Comparison of ENCODE assay signal across 2 cellular contexts in the genomic region with DNA sequence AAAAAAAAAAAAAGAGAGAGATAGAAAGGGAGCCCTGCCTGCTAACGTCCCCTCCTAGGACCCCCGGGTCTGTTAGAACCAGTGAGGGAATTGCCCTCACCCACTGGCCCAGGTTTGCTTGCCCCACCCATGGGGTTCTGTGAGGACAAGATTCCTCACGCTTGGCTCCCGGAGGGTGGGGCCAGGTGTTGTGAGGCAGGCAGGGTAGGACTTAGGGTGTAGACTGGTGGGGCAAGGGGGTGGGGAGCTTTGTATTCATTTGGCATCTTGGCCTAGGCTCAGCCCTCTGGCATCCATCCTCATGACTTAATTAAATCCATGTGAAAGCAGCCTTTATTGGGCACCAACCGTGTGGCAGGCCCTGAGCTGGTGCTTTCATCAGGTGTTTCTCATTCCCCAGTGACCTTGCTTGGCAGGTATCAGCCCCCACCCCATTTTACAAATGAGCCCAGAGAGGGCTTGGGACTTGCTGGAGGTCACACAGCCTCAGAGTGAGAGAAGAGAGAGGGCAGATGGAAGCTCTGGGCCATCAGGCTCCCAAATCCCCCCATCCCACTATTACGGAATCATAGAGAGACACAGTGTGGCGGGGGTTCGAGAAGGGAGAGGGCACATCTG.
TF ChIP-seq lines count a peak whose summit lies in the region.

No MANE protein-coding gene starts in this region.

TF ChIP-seq in H1, 55 proteins besides CTCF, POLR2A, EP300 and RAD21:
- no peak for TF ChIP-seq SIN3A (conservative IDR thresholded peaks at IDR 0.05 in 1 of 2, IDR thresholded peaks at IDR 0.05 in 1 of 2; ENCODE audit: low read depth in 1 of 2, low read length in 2 of 2)
- no peak for TF ChIP-seq SRF (IDR thresholded peaks at IDR 0.05; ENCODE audit: low read depth, low read length)
- TF ChIP-seq KDM1A (IDR thresholded peaks at IDR 0.05; ENCODE audit: borderline replicate concordance, low read length), result peak; percentile 25; the same call in 1 of the 2 replicates
- no peak for TF ChIP-seq CEBPB (IDR thresholded peaks at IDR 0.05; ENCODE audit: low read depth, low read length)
- no peak for TF ChIP-seq CTBP2 (IDR thresholded peaks at IDR 0.05; ENCODE audit: borderline replicate concordance, insufficient read depth, insufficient read length, low read length)
- TF ChIP-seq ASH2L (IDR thresholded peaks at IDR 0.05; ENCODE audit: low read length), result no peak

TF ChIP-seq in HepG2, 621 proteins besides CTCF, POLR2A, EP300 and RAD21:
- TF ChIP-seq ZNF839 (CRISPR knock-in tag; IDR thresholded peaks at IDR 0.05; ENCODE audit: borderline replicate concordance) (no peak), GATAD2A (CRISPR knock-in tag; IDR thresholded peaks at IDR 0.05) (no peak), ZNF24 (IDR thresholded peaks at IDR 0.05) (no peak), ZNF768 (CRISPR knock-in tag; IDR thresholded peaks at IDR 0.05) (peak; percentile 91), ZFYVE20 (CRISPR knock-in tag; IDR thresholded peaks at IDR 0.05; ENCODE audit: borderline replicate concordance, low read depth) (no peak), ZNF562 (CRISPR knock-in tag; IDR thresholded peaks at IDR 0.05; ENCODE audit: borderline replicate concordance) (no peak), RXRA (CRISPR knock-in tag; IDR thresholded peaks at IDR 0.05) (no peak), NFE2 (CRISPR knock-in tag; IDR thresholded peaks at IDR 0.05) (no peak)
- TF ChIP-seq, protein P1, sequence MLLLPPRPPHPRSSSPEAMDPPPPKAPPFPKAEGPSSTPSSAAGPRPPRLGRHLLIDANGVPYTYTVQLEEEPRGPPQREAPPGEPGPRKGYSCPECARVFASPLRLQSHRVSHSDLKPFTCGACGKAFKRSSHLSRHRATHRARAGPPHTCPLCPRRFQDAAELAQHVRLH (CRISPR knock-in tag; IDR thresholded peaks at IDR 0.05; ENCODE audit: borderline replicate concordance, low read depth), result no peak
TF ChIP-seq in HepG2: peak in this region for 1.
